In genomic region chr12:10033783-10034381, GRCh38 we compare ENCODE assay signal across 10 cellular contexts. TPM values are rescaled to one million over a fixed set of nuclear protein-coding genes. Genes with fewer than 3 reads are reported as not detected.
DNase-seq lines count a peak whose midpoint lies in the region; ATAC-seq and TF ChIP-seq lines count a peak whose summit lies in the region.
"Had no signal": no experiment of that assay in that cellular context is flagged by ENCODE, and none has a peak within 500 bp of the region (broad histone marks: within the 10 kb centered on the region; RNA-seq: fewer than 3 reads in every experiment).

No MANE protein-coding gene starts in this region.

- H3K36me3 ChIP-seq in GM06990 (ENCODE audit: control insufficient read depth, insufficient read depth, low read length), result no peaks in the 10 kb centered on the region
- no peaks in the 10 kb centered on the region for H3K36me3 ChIP-seq in psoas muscle (ENCODE audit: insufficient read depth in 1 of 2, low read depth in 1 of 2)

- H3K27me3 ChIP-seq in GM06990 (replicated peaks; ENCODE audit: control insufficient read depth, insufficient read depth, low read length), result peaks cover 2% of the 10 kb centered on the region; the same call in 1 of the 2 replicates
- no peaks in the 10 kb centered on the region for H3K27me3 ChIP-seq in psoas muscle (ENCODE audit: insufficient read depth in 3 of 3, low read length in 2 of 3)

- H3K4me3 ChIP-seq in GM06990 (replicated peaks; ENCODE audit: low read depth, low read length) (no peak overlapping the region), NB4 (ENCODE audit: low read depth, low read length) (no peak overlapping the region), psoas muscle (no peak overlapping the region)

- H3K27ac ChIP-seq in psoas muscle, result no peak overlapping the region

- intact Hi-C loops in dendritic cell treated with granulocyte-macrophage colony-stimulating factor and Interleukin-4, amounts not matched to agents 40 ng/mL and 50 ng/mL, for 4 days (cut with micrococcal nuclease), result loop anchor here (1.0 kb wide), 1 partner anchor 106 kb away; no protein-coding TSS in a partner anchor
- intact Hi-C loops in psoas muscle (cut with DNase I), result loop anchor here in 1 of 2 donors (5.0 to 10.0 kb wide), 2 partner anchors 108 to 161 kb away; no protein-coding TSS in a partner anchor

- TF ChIP-seq CTCF in GM06990 (IDR thresholded peaks at IDR 0.05; ENCODE audit: insufficient read depth, low read length, poor library complexity, severe bottlenecking) (peak; percentile 42), NB4 (IDR thresholded peaks at IDR 0.05; ENCODE audit: low read depth, low read length) (peak; percentile 13), psoas muscle (IDR thresholded peaks at IDR 0.05) (peak; percentile 49)

- H3K4me1 ChIP-seq in psoas muscle, result no peaks in the 10 kb centered on the region

- peaks cover 47% of the 10 kb centered on the region for H3K4me1 Mint-ChIP-seq in dendritic cell treated with granulocyte-macrophage colony-stimulating factor and Interleukin-4, amounts not matched to agents 40 ng/mL and 50 ng/mL, for 4 days (ENCODE audit: low read depth)
- H3K4me1 Mint-ChIP-seq: activated naive CD4-positive, alpha-beta T cell treated with anti-CD3 and anti-CD28 coated beads, Interleukin-2, amount 50 U/mL, for 24 hours had no signal

- H3K4me3 Mint-ChIP-seq in dendritic cell treated with granulocyte-macrophage colony-stimulating factor and Interleukin-4, amounts not matched to agents 40 ng/mL and 50 ng/mL, for 4 days, result no peak overlapping the region
- H3K4me3 Mint-ChIP-seq: activated naive CD4-positive, alpha-beta T cell treated with anti-CD3 and anti-CD28 coated beads, Interleukin-2, amount 50 U/mL, for 24 hours had no signal

- no peak for DNase-seq in GM06990 (ENCODE audit: extremely low read depth, insufficient read length)
- peak; percentile 25 for DNase-seq in NB4 (ENCODE audit: low read depth)
- DNase-seq in psoas muscle, result no peak
- no peak for DNase-seq in inferior parietal cortex (ENCODE audit: extremely low spot score)
- no peak for DNase-seq in islet precursor cell
- DNase-seq: NCI-H345 had no signal

- no peaks in the 10 kb centered on the region for H3K36me3 Mint-ChIP-seq in dendritic cell treated with granulocyte-macrophage colony-stimulating factor and Interleukin-4, amounts not matched to agents 40 ng/mL and 50 ng/mL, for 4 days (ENCODE audit: low read depth)
- H3K36me3 Mint-ChIP-seq: activated naive CD4-positive, alpha-beta T cell treated with anti-CD3 and anti-CD28 coated beads, Interleukin-2, amount 50 U/mL, for 24 hours had no signal

- ATAC-seq in psoas muscle (no peak), HG03520 (IDR thresholded peaks at IDR 0.05; ENCODE audit: unreplicated experiment) (no peak), GM21737 (IDR thresholded peaks at IDR 0.05; ENCODE audit: unreplicated experiment) (no peak)

- no peaks in the 10 kb centered on the region for H3K27me3 Mint-ChIP-seq in dendritic cell treated with granulocyte-macrophage colony-stimulating factor and Interleukin-4, amounts not matched to agents 40 ng/mL and 50 ng/mL, for 4 days
- H3K27me3 Mint-ChIP-seq: activated naive CD4-positive, alpha-beta T cell treated with anti-CD3 and anti-CD28 coated beads, Interleukin-2, amount 50 U/mL, for 24 hours had no signal

- peak overlapping the region; percentile 62 for H3K27ac Mint-ChIP-seq in dendritic cell treated with granulocyte-macrophage colony-stimulating factor and Interleukin-4, amounts not matched to agents 40 ng/mL and 50 ng/mL, for 4 days
- H3K27ac Mint-ChIP-seq: activated naive CD4-positive, alpha-beta T cell treated with anti-CD3 and anti-CD28 coated beads, Interleukin-2, amount 50 U/mL, for 24 hours had no signal

- H3K9me3 Mint-ChIP-seq in dendritic cell treated with granulocyte-macrophage colony-stimulating factor and Interleukin-4, amounts not matched to agents 40 ng/mL and 50 ng/mL, for 4 days, result no peaks in the 10 kb centered on the region
- H3K9me3 Mint-ChIP-seq: activated naive CD4-positive, alpha-beta T cell treated with anti-CD3 and anti-CD28 coated beads, Interleukin-2, amount 50 U/mL, for 24 hours had no signal

- TF ChIP-seq POLR2A in NB4 (IDR thresholded peaks at IDR 0.05; ENCODE audit: extremely low read depth, insufficient read length), result no peak

- H3K9me3 ChIP-seq in psoas muscle, result no peaks in the 10 kb centered on the region

RNA-seq across cellular contexts. Expression of gene CLEC9A, which starts 3.4 kb away (rescaled TPM):
- not detected for total RNA-seq in psoas muscle
- under 1 TPM in 1 of 3 donors, not detected in 2; 0.05 TPM for polyA plus RNA-seq in psoas muscle

RNA-seq across cellular contexts. Expression of gene CLEC12B, which starts 23.5 kb away (rescaled TPM):
- under 1 TPM in 1 of 4 donors, not detected in 3; 0.15 TPM for total RNA-seq in psoas muscle
- polyA plus RNA-seq in psoas muscle, result under 1 TPM in 1 of 3 donors, not detected in 2; 0.01 TPM

RNA-seq across cellular contexts. Expression of gene CLEC1B, which starts 35.0 kb away (rescaled TPM):
- not detected for total RNA-seq in psoas muscle
- not detected for polyA plus RNA-seq in psoas muscle
